8 cellular contexts compared by ENCODE assay signal in the genomic region with DNA sequence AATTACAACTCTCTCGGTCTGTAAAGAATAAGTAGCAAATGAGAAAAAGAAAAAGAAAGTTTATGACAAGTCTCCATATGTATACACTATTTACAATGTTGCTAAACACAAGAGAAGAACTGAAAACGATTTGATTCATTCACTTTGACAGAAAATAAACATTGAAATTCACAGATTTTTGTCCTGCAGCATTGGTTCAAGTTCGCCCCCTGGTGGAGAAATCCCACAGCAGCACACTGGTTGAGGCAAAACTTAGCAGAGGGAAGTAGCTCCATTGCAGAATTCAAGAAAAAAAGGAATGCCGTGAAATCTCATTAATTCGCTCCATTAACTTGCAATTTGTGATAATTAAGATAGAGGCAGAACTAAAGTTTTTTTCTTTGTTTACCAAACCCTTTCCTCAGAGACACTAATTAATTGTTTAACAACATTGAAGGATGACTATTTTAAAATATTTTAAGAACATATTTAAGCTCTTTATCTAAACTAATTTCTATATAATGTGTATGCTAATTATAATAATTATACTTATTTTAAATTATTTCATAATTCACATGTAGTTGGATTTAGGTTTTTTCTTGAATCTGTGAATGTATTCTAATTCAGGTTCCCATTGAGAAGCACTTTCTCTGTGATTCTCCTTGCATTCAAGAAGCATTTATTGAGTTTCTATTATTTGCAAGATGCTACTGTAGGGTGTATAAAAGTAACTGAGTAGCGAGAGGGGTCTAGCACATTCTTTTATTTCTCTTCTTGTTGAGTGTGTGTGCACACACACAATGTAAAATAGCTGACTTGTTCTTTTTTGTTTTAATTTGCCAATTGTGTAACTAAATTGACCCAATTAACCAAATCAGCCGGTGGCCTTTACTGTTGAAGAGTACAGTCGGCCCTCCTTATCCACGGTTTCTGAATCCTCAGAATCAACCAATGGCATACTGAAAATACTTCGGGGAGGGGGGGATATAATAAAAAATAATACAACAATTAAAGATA.
DNase-seq lines count a peak whose midpoint lies in the region; ATAC-seq, FAIRE-seq and TF ChIP-seq lines count a peak whose summit lies in the region.

No MANE protein-coding gene starts in this region.

- in situ Hi-C loops in astrocyte of the cerebellum (cut with HindIII; ENCODE audit: low sequenced_read_pairs), result no loop called here

- TF ChIP-seq CTCF in astrocyte of the cerebellum (IDR thresholded peaks at IDR 0.05; ENCODE audit: low read depth, low read length, missing control alignments), result peak; percentile 97
- TF ChIP-seq CTCF in spleen (IDR thresholded peaks at IDR 0.05 in 8 of 11, conservative IDR thresholded peaks at IDR 0.05 in 3 of 11), result peak; percentile 68 to 95 (median 86)

- ATAC-seq in T-helper 17 cell, result peak; percentile 53
- no peak for ATAC-seq in HG03520 (IDR thresholded peaks at IDR 0.05; ENCODE audit: unreplicated experiment)

- H3K27ac ChIP-seq in spleen, result no peak overlapping the region

- H3K4me1 Mint-ChIP-seq in T-helper 17 cell, result peaks cover 6% of the 10 kb centered on the region

- H3K36me3 ChIP-seq in spleen, result peaks cover 0 to 17% (median 0%) of the 10 kb centered on the region in 6 donors

- FAIRE-seq in GM18507 (lab: Jason Lieb, UNC), result peak; percentile 89

- peaks cover 4% of the 10 kb centered on the region for H3K36me3 Mint-ChIP-seq in T-helper 17 cell (ENCODE audit: low read depth)

- H3K9me3 ChIP-seq in T-helper 17 cell (ENCODE audit: control insufficient read depth, low read length, poor library complexity, severe bottlenecking) (no peaks in the 10 kb centered on the region), spleen (no peaks in the 10 kb centered on the region)

- no peak overlapping the region for H3K27ac Mint-ChIP-seq in T-helper 17 cell

- intact Hi-C loops in spleen (cut with DNase I; ENCODE audit: low total_unique reads), result loop anchor here (2.0 kb wide), 1 partner anchor 108 kb away; no protein-coding TSS in a partner anchor

- 36 to 44% (median 42%) methylated on average over 10 of the region's 10 CpGs for whole genome bisulfite sequencing in spleen, 5 donors

- TF ChIP-seq POLR2A in spleen (IDR thresholded peaks at IDR 0.05), result no peak

- no peak overlapping the region for H3K4me3 Mint-ChIP-seq in T-helper 17 cell

- H3K4me1 ChIP-seq in spleen, result no peaks in the 10 kb centered on the region

- no peaks in the 10 kb centered on the region for H3K27me3 ChIP-seq in spleen (replicated peaks in 1 of 7)

- no peak overlapping the region for H3K4me3 ChIP-seq in Jurkat, Clone E6-1 (ENCODE audit: low read length)
- no peak overlapping the region for H3K4me3 ChIP-seq in astrocyte of the cerebellum (ENCODE audit: low read depth, low read length)
- no peak overlapping the region for H3K4me3 ChIP-seq in spleen

- peaks cover 35% of the 10 kb centered on the region for H3K27me3 Mint-ChIP-seq in T-helper 17 cell

- DNase-seq in AG20443 (ENCODE audit: low spot score), result peak; percentile 73
- DNase-seq in GM18507 (ENCODE audit: extremely low spot score, insufficient read length, low read depth), result peak; percentile 9
- peak; percentile 32 for DNase-seq in Jurkat, Clone E6-1 (ENCODE audit: low read depth, low spot score)
- DNase-seq in T-helper 17 cell, result peak; percentile 14 to 44 (median 26)
- DNase-seq in astrocyte of the cerebellum (ENCODE audit: low read depth), result peak; percentile 55
- DNase-seq in hypothalamus (lab: John Stamatoyannopoulos, UW), result peak in 44 of 51 donors; percentile 1 to 70 (median 38)
- DNase-seq in spleen, result peak; percentile 83

Comparison
In these comparisons a context has a peak if more than half of its experiments do, and no peak if none do; other contexts are left out.
1. DNase-seq: peak in every context shown above with its lines; median percentile 83 in spleen; 73 in AG20443; 55 in astrocyte of the cerebellum; 38 in hypothalamus; 32 in Jurkat, Clone E6-1; 26 in T-helper 17 cell; 9 in GM18507.